Comparison of ENCODE assay signal across 8 cellular contexts in genomic region chr3:30751610-30752299, GRCh38.
DNase-seq lines count a peak whose midpoint lies in the region; ATAC-seq and TF ChIP-seq lines count a peak whose summit lies in the region.

No MANE protein-coding gene starts in this region.

- intact Hi-C loops in activated CD4-positive, alpha-beta T cell treated with anti-CD3 and anti-CD28 coated beads for 36 hours (cut with DNase I, micrococcal nuclease) = loop anchor here (1.0 to 10.0 kb wide), 6 partner anchors 552 to 739 kb away; no protein-coding TSS in a partner anchor
- intact Hi-C loops in CD14-positive monocyte (cut with micrococcal nuclease) = no loop called here

- no peak overlapping the region for H2AFZ ChIP-seq in neural progenitor cell (replicated peaks)

- H3K4me3 ChIP-seq in neural progenitor cell = no peak overlapping the region

- ATAC-seq in activated CD4-positive, CD25-positive, alpha-beta regulatory T cell treated with anti-CD3 and anti-CD28 coated beads, Interleukin-2, amount 50 U/mL, for 24 hours = peak; percentile 23 to 27
- ATAC-seq in activated CD4-positive, alpha-beta T cell treated with anti-CD3 and anti-CD28 coated beads for 36 hours = peak; percentile 72

- no peak overlapping the region for H3K4me2 ChIP-seq in neural progenitor cell

- peaks cover 36% of the 10 kb centered on the region for H3F3A ChIP-seq in neural progenitor cell (ENCODE audit: low read depth)

- peak overlapping the region; percentile 77 for H3K27ac ChIP-seq in neural progenitor cell

- H3K4me1 ChIP-seq in neural progenitor cell = peaks cover 21% of the 10 kb centered on the region

- no peak overlapping the region for H3K4me3 Mint-ChIP-seq in activated CD4-positive, alpha-beta T cell treated with anti-CD3 and anti-CD28 coated beads for 36 hours
- H3K4me3 Mint-ChIP-seq in neural progenitor cell (no peak overlapping the region), CD14-positive monocyte (no peak overlapping the region)

- no peaks in the 10 kb centered on the region for H3K9me3 Mint-ChIP-seq in activated CD4-positive, alpha-beta T cell treated with anti-CD3 and anti-CD28 coated beads for 36 hours (ENCODE audit: low read depth)
- H3K9me3 Mint-ChIP-seq in neural progenitor cell (no peaks in the 10 kb centered on the region), CD14-positive monocyte (peaks cover 0 to 2% (median 0%) of the 10 kb centered on the region in 7 donors)

- no peaks in the 10 kb centered on the region for H3K27me3 Mint-ChIP-seq in activated CD4-positive, alpha-beta T cell treated with anti-CD3 and anti-CD28 coated beads for 36 hours
- peaks cover 4% of the 10 kb centered on the region for H3K27me3 Mint-ChIP-seq in neural progenitor cell (ENCODE audit: insufficient read depth, low read depth)
- H3K27me3 Mint-ChIP-seq in CD14-positive monocyte (ENCODE audit: low read depth in 3 of 3) = peaks cover 0 to 5% (median 0%) of the 10 kb centered on the region in 3 donors

- H3K36me3 ChIP-seq in neural progenitor cell = no peaks in the 10 kb centered on the region

- CTCF ChIA-PET in activated CD4-positive, alpha-beta T cell treated with anti-CD3 and anti-CD28 coated beads for 36 hours (lab: Charles Lee) = interaction anchor here (0.6 to 3.5 kb wide), 31 partner anchors 8 to 739 kb away, joined by 3 to 22 read pairs (median 4); no protein-coding TSS in a partner anchor

- no peaks in the 10 kb centered on the region for H3K36me3 Mint-ChIP-seq in activated CD4-positive, alpha-beta T cell treated with anti-CD3 and anti-CD28 coated beads for 36 hours (ENCODE audit: low read depth)
- H3K36me3 Mint-ChIP-seq in neural progenitor cell = no peaks in the 10 kb centered on the region
- no peaks in the 10 kb centered on the region for H3K36me3 Mint-ChIP-seq in CD14-positive monocyte

- no peaks in the 10 kb centered on the region for H4K20me1 ChIP-seq in neural progenitor cell (ENCODE audit: low read depth)

- no peaks in the 10 kb centered on the region for H3K27me3 ChIP-seq in neural progenitor cell

- peak; percentile 59 for TF ChIP-seq CTCF in neural progenitor cell (IDR thresholded peaks at IDR 0.05)
- TF ChIP-seq CTCF in CD14-positive monocyte (IDR thresholded peaks at IDR 0.05) = no peak

- H3K9ac ChIP-seq in neural progenitor cell = no peak overlapping the region

- peaks cover 47% of the 10 kb centered on the region for H3K4me1 Mint-ChIP-seq in activated CD4-positive, alpha-beta T cell treated with anti-CD3 and anti-CD28 coated beads for 36 hours
- H3K4me1 Mint-ChIP-seq in neural progenitor cell (peaks cover 10% of the 10 kb centered on the region), CD14-positive monocyte (peaks cover 14% of the 10 kb centered on the region)

- no peaks in the 10 kb centered on the region for H3K9me3 ChIP-seq in neural progenitor cell (ENCODE audit: low read depth)

- POLR2A ChIA-PET in activated CD4-positive, alpha-beta T cell treated with anti-CD3 and anti-CD28 coated beads for 36 hours (lab: Charles Lee) = no interaction called here

- H3K27ac Mint-ChIP-seq in activated CD4-positive, alpha-beta T cell treated with anti-CD3 and anti-CD28 coated beads for 36 hours = peak overlapping the region; percentile 23
- H3K27ac Mint-ChIP-seq in neural progenitor cell = peak overlapping the region; percentile 58
- peak overlapping the region in 2 of 7 donors; percentile 41 to 44 for H3K27ac Mint-ChIP-seq in CD14-positive monocyte

- DNase-seq in activated CD4-positive, CD25-positive, alpha-beta regulatory T cell treated with anti-CD3 and anti-CD28 coated beads, Interleukin-2, amount 50 U/mL, for 72 hours = no peak
- DNase-seq in HT1080 (ENCODE audit: low read depth) (peak; percentile 33), neural progenitor cell (ENCODE audit: low spot score) (peak; percentile 71), hepatic stellate cell (ENCODE audit: low spot score) (no peak), CD14-positive monocyte (ENCODE audit: low spot score) (no peak)
- DNase-seq in activated CD4-positive, alpha-beta T cell treated with anti-CD3 and anti-CD28 coated beads for 36 hours = peak; percentile 84
- peak; percentile 25 for DNase-seq in effector CD4-positive, alpha-beta T cell

- no peaks in the 10 kb centered on the region for H3K79me2 ChIP-seq in neural progenitor cell (ENCODE audit: low read depth)

Comparison
In these comparisons a context has a peak if more than half of its experiments do, and no peak if none do; other contexts are left out.
1. DNase-seq: peak in HT1080 (single experiment), activated CD4-positive, alpha-beta T cell treated with anti-CD3 and anti-CD28 coated beads for 36 hours (single experiment), effector CD4-positive, alpha-beta T cell (single experiment) and neural progenitor cell (single experiment); none in activated CD4-positive, CD25-positive, alpha-beta regulatory T cell treated with anti-CD3 and anti-CD28 coated beads, Interleukin-2, amount 50 U/mL, for 72 hours (single experiment), hepatic stellate cell (single experiment) and CD14-positive monocyte (single experiment).
2. intact Hi-C loops: an anchor here in activated CD4-positive, alpha-beta T cell treated with anti-CD3 and anti-CD28 coated beads for 36 hours (1.0 to 10.0 kb wide); none called in CD14-positive monocyte.